1 cellular context compared by ENCODE assay signal in genomic region chr11:44957051-44957515, GRCh38.
TF ChIP-seq lines count a peak whose summit lies in the region.

No MANE protein-coding gene starts in this region.

TF ChIP-seq in K562, 482 proteins besides CTCF, POLR2A, EP300 and RAD21:
- TF ChIP-seq BRF1 (IDR thresholded peaks at IDR 0.05; ENCODE audit: borderline replicate concordance, extremely low read depth, insufficient read length): no peak
- no peak for TF ChIP-seq NR0B1 (IDR thresholded peaks at IDR 0.05; ENCODE audit: partially characterized antibody)
- TF ChIP-seq EGR1 (conservative IDR thresholded peaks at IDR 0.05): peak; percentile 35; the same call in 1 of the 2 replicates
- TF ChIP-seq ZBTB33 (CRISPR knock-in tag; IDR thresholded peaks at IDR 0.05): peak; percentile 68; the same call in 1 of the 2 replicates
TF ChIP-seq in K562: peak in this region for 2.
